ENCODE assay signal across 8 cellular contexts in genomic region chr1:117895482-117896114, GRCh38. TPM values are rescaled to one million over a fixed set of nuclear protein-coding genes. Genes with fewer than 3 reads are reported as not detected.
DNase-seq lines count a peak whose midpoint lies in the region; ATAC-seq and TF ChIP-seq lines count a peak whose summit lies in the region.

No MANE protein-coding gene starts in this region.

- POLR2A ChIA-PET in activated CD8-positive, alpha-beta T cell treated with anti-CD3 and anti-CD28 coated beads, Interleukin-2, amount 10 ng/mL, durations not matched to agents 7 days and 5 days (lab: Charles Lee): no interaction called here
- POLR2A ChIA-PET in naive thymus-derived CD8-positive, alpha-beta T cell (lab: Charles Lee): no interaction called here

- no peaks in the 10 kb centered on the region for H3K9me3 Mint-ChIP-seq in activated CD8-positive, alpha-beta T cell treated with anti-CD3 and anti-CD28 coated beads, Interleukin-2, amount 10 ng/mL, durations not matched to agents 7 days and 5 days (ENCODE audit: insufficient read depth)
- H3K9me3 Mint-ChIP-seq in endothelial cell (ENCODE audit: unreplicated experiment): no peaks in the 10 kb centered on the region
- H3K9me3 Mint-ChIP-seq in naive thymus-derived CD8-positive, alpha-beta T cell: no peaks in the 10 kb centered on the region
- no peaks in the 10 kb centered on the region for H3K9me3 Mint-ChIP-seq in stimulated activated naive CD8-positive, alpha-beta T cell treated with anti-CD3 and anti-CD28 coated beads, Interleukin-15, amount 100 ng/mL, for 72 hours

- CTCF ChIA-PET in activated CD8-positive, alpha-beta T cell treated with anti-CD3 and anti-CD28 coated beads, Interleukin-2, amount 10 ng/mL, durations not matched to agents 7 days and 5 days (lab: Charles Lee): interaction anchor here (0.7 to 4.6 kb wide), 31 partner anchors 9 to 828 kb away, joined by 3 to 52 read pairs (median 5); partner anchors contain the start of genes GDAP2, TENT5C and WDR3

- H3K36me3 Mint-ChIP-seq in activated CD8-positive, alpha-beta T cell treated with anti-CD3 and anti-CD28 coated beads, Interleukin-2, amount 10 ng/mL, durations not matched to agents 7 days and 5 days (ENCODE audit: low read depth): peaks cover 22% of the 10 kb centered on the region
- no peaks in the 10 kb centered on the region for H3K36me3 Mint-ChIP-seq in endothelial cell (ENCODE audit: low read depth, unreplicated experiment)
- peaks cover 0 to 70% (median 16%) of the 10 kb centered on the region in 3 donors for H3K36me3 Mint-ChIP-seq in naive thymus-derived CD8-positive, alpha-beta T cell

- no peak overlapping the region for H3K4me3 Mint-ChIP-seq in activated CD8-positive, alpha-beta T cell treated with anti-CD3 and anti-CD28 coated beads, Interleukin-2, amount 10 ng/mL, durations not matched to agents 7 days and 5 days
- H3K4me3 Mint-ChIP-seq in endothelial cell (ENCODE audit: unreplicated experiment): no peak overlapping the region
- no peak overlapping the region for H3K4me3 Mint-ChIP-seq in naive thymus-derived CD8-positive, alpha-beta T cell
- no peak overlapping the region for H3K4me3 Mint-ChIP-seq in stimulated activated naive CD8-positive, alpha-beta T cell treated with anti-CD3 and anti-CD28 coated beads, Interleukin-15, amount 100 ng/mL, for 72 hours

- peak; percentile 84 for TF ChIP-seq CTCF in endothelial cell (IDR thresholded peaks at IDR 0.05; ENCODE audit: unreplicated experiment)

- DNase-seq in DMS53 (lab: John Stamatoyannopoulos, UW) (peak; percentile 65), HS-5 (ENCODE audit: low read depth) (peak; percentile 68), NCI-H82 treated with DMSO at 0.1 percent for 48 hours (lab: John Stamatoyannopoulos, UW; ENCODE audit: unreplicated experiment) (peak; percentile 33), endothelial cell (ENCODE audit: low spot score) (peak; percentile 66)
- peak; percentile 77 for DNase-seq in activated CD8-positive, alpha-beta T cell treated with anti-CD3 and anti-CD28 coated beads, Interleukin-2, amount 10 ng/mL, durations not matched to agents 7 days and 5 days
- peak; percentile 15 to 67 (median 46) for DNase-seq in naive thymus-derived CD8-positive, alpha-beta T cell
- peak; percentile 57 to 60 for DNase-seq in stimulated activated naive CD8-positive, alpha-beta T cell treated with anti-CD3 and anti-CD28 coated beads, Interleukin-15, amount 100 ng/mL, for 72 hours

- H3K27me3 Mint-ChIP-seq in activated CD8-positive, alpha-beta T cell treated with anti-CD3 and anti-CD28 coated beads, Interleukin-2, amount 10 ng/mL, durations not matched to agents 7 days and 5 days (ENCODE audit: low read depth): no peaks in the 10 kb centered on the region
- H3K27me3 Mint-ChIP-seq in endothelial cell (ENCODE audit: unreplicated experiment): no peaks in the 10 kb centered on the region
- H3K27me3 Mint-ChIP-seq in naive thymus-derived CD8-positive, alpha-beta T cell: no peaks in the 10 kb centered on the region
- H3K27me3 Mint-ChIP-seq in stimulated activated naive CD8-positive, alpha-beta T cell treated with anti-CD3 and anti-CD28 coated beads, Interleukin-15, amount 100 ng/mL, for 72 hours: no peaks in the 10 kb centered on the region

- H3K27ac Mint-ChIP-seq in activated CD8-positive, alpha-beta T cell treated with anti-CD3 and anti-CD28 coated beads, Interleukin-2, amount 10 ng/mL, durations not matched to agents 7 days and 5 days: no peak overlapping the region
- H3K27ac Mint-ChIP-seq in endothelial cell (ENCODE audit: unreplicated experiment): no peak overlapping the region
- peak overlapping the region in 2 of 10 donors; percentile 11 to 68 for H3K27ac Mint-ChIP-seq in naive thymus-derived CD8-positive, alpha-beta T cell
- H3K27ac Mint-ChIP-seq in stimulated activated naive CD8-positive, alpha-beta T cell treated with anti-CD3 and anti-CD28 coated beads, Interleukin-15, amount 100 ng/mL, for 72 hours: no peak overlapping the region

- no peaks in the 10 kb centered on the region for H3K4me1 Mint-ChIP-seq in activated CD8-positive, alpha-beta T cell treated with anti-CD3 and anti-CD28 coated beads, Interleukin-2, amount 10 ng/mL, durations not matched to agents 7 days and 5 days (ENCODE audit: low read depth)
- H3K4me1 Mint-ChIP-seq in endothelial cell (ENCODE audit: unreplicated experiment): no peaks in the 10 kb centered on the region
- peaks cover 0 to 2% (median 0%) of the 10 kb centered on the region in 4 donors for H3K4me1 Mint-ChIP-seq in naive thymus-derived CD8-positive, alpha-beta T cell
- H3K4me1 Mint-ChIP-seq in stimulated activated naive CD8-positive, alpha-beta T cell treated with anti-CD3 and anti-CD28 coated beads, Interleukin-15, amount 100 ng/mL, for 72 hours: peaks cover 11% of the 10 kb centered on the region

- ATAC-seq in GM21423 (IDR thresholded peaks at IDR 0.05; ENCODE audit: unreplicated experiment): peak; percentile 66
- peak; percentile 72 for ATAC-seq in activated CD8-positive, alpha-beta T cell treated with anti-CD3 and anti-CD28 coated beads, Interleukin-2, amount 10 ng/mL, durations not matched to agents 7 days and 5 days
- peak in 1 of 2 donors; percentile 46 for ATAC-seq in naive thymus-derived CD8-positive, alpha-beta T cell
- ATAC-seq in stimulated activated naive CD8-positive, alpha-beta T cell treated with anti-CD3 and anti-CD28 coated beads, Interleukin-15, amount 100 ng/mL, for 72 hours: peak; percentile 92

RNA-seq across cellular contexts. Expression of gene GDAP2, which starts 33.8 kb away (rescaled TPM):
- total RNA-seq in activated CD8-positive, alpha-beta T cell treated with anti-CD3 and anti-CD28 coated beads, Interleukin-2, amount 10 ng/mL, durations not matched to agents 7 days and 5 days: 10 to 100 TPM; 19.8 to 21.1 TPM
- total RNA-seq in endothelial cell (ENCODE audit: unreplicated experiment): 21.5 TPM
- total RNA-seq in naive thymus-derived CD8-positive, alpha-beta T cell: 10 to 100 TPM; 21.6 to 22.5 TPM
- 1 to 10 TPM; 5.7 to 9.4 (median 6.9) TPM for polyA plus RNA-seq in naive thymus-derived CD8-positive, alpha-beta T cell

RNA-seq across cellular contexts. Expression of gene WDR3, which starts 33.9 kb away (rescaled TPM):
- total RNA-seq in activated CD8-positive, alpha-beta T cell treated with anti-CD3 and anti-CD28 coated beads, Interleukin-2, amount 10 ng/mL, durations not matched to agents 7 days and 5 days: 10 to 100 TPM; 25.3 to 27.5 TPM
- 26.8 TPM for total RNA-seq in endothelial cell (ENCODE audit: unreplicated experiment)
- 10 to 100 TPM; 29.3 to 30.5 TPM for total RNA-seq in naive thymus-derived CD8-positive, alpha-beta T cell
- polyA plus RNA-seq in naive thymus-derived CD8-positive, alpha-beta T cell: 10 to 100 TPM; 17.4 to 41.9 (median 27.7) TPM
